ENCODE assay signal across 17 cellular contexts in the genomic region with DNA sequence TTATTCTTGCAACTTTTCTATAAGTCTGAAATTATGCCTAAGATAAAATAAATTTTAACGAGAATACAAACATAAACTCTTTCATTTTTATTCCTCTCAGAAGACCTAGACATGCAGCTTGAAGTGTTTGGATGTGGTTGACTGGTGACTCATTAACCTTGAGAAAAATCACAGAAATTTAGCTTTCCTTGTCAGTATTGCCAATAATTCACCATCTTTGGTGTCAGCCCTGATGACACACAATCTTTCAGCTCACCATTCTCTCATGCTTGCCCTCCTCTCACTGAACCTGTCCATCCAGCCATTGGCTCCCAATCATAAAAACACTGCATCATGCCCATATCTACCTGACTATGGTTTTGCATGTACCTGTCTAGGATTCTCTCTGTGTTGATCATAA. TPM values are rescaled to one million over a fixed set of nuclear protein-coding genes. Genes with fewer than 3 reads are reported as not detected.
DNase-seq lines count a peak whose midpoint lies in the region; ATAC-seq and TF ChIP-seq lines count a peak whose summit lies in the region.
"Had no signal": no experiment of that assay in that cellular context is flagged by ENCODE, and none has a peak within 500 bp of the region (broad histone marks: within the 10 kb centered on the region; RNA-seq: fewer than 3 reads in every experiment).

No MANE protein-coding gene starts in this region.

- H3K9me3 Mint-ChIP-seq in MCF 10A (ENCODE audit: unreplicated experiment) = peaks cover 7% of the 10 kb centered on the region

- H3K36me3 Mint-ChIP-seq in MCF 10A (ENCODE audit: insufficient read depth, unreplicated experiment) = peaks cover 7% of the 10 kb centered on the region
- H3K36me3 Mint-ChIP-seq: CD14-positive monocyte had no signal

- CTCF ChIA-PET in MCF 10A (lab: Yijun Ruan, JAX) = interaction anchor here (1.9 kb wide), 1 partner anchor 15 kb away, joined by 6 read pairs; no protein-coding TSS in a partner anchor

- H3K27me3 Mint-ChIP-seq in MCF 10A (ENCODE audit: insufficient read depth, unreplicated experiment) = no peaks in the 10 kb centered on the region

- H3K27me3 ChIP-seq in breast epithelium = no peaks in the 10 kb centered on the region

- H3K4me3 ChIP-seq in breast epithelium = no peak overlapping the region
- no peak overlapping the region for H3K4me3 ChIP-seq in fibroblast of mammary gland (ENCODE audit: control insufficient read depth, low read depth, low read length)

- no peaks in the 10 kb centered on the region for H3K9me3 ChIP-seq in breast epithelium

- TF ChIP-seq POLR2A in breast epithelium (IDR thresholded peaks at IDR 0.05) = no peak

- H3K36me3 ChIP-seq in breast epithelium = no peaks in the 10 kb centered on the region

- H3K4me1 Mint-ChIP-seq in MCF 10A (ENCODE audit: insufficient read depth, unreplicated experiment) = peaks cover 39% of the 10 kb centered on the region
- H3K4me1 Mint-ChIP-seq: IgD-negative memory B cell had no signal

- H3K4me1 ChIP-seq in breast epithelium = no peaks in the 10 kb centered on the region

- intact Hi-C loops in MCF 10A (cut with micrococcal nuclease) = no loop called here
- intact Hi-C loops in breast epithelium (cut with DNase I; ENCODE audit: low total_unique reads) = no loop called here

- TF ChIP-seq CTCF in MCF 10A (IDR thresholded peaks at IDR 0.05; ENCODE audit: unreplicated experiment) = no peak
- no peak for TF ChIP-seq CTCF in breast epithelium (IDR thresholded peaks at IDR 0.05)
- no peak for TF ChIP-seq CTCF in fibroblast of mammary gland (conservative IDR thresholded peaks at IDR 0.05; ENCODE audit: control insufficient read depth, insufficient read depth, low read depth, low read length)

- H3K27ac Mint-ChIP-seq in MCF 10A (ENCODE audit: low read depth, unreplicated experiment) = no peak overlapping the region
- H3K27ac Mint-ChIP-seq: CD14-positive monocyte, IgD-negative memory B cell had no signal

- no TSS peak for BruUV-seq in MCF 10A (replicated peaks; lab: Mats Ljungman, UMichigan)

- H3K27ac ChIP-seq in breast epithelium = no peak overlapping the region
- H3K27ac ChIP-seq: 22Rv1 had no signal

- POLR2A ChIA-PET in MCF 10A (lab: Yijun Ruan, JAX) = no interaction called here

- H3K4me3 Mint-ChIP-seq in MCF 10A (ENCODE audit: unreplicated experiment) = no peak overlapping the region
- H3K4me3 Mint-ChIP-seq: CD14-positive monocyte, IgD-negative memory B cell had no signal

- DNase-seq in MCF 10A (ENCODE audit: unreplicated experiment) (peak; percentile 28), breast epithelium (ENCODE audit: low spot score in 2 of 2) (no peak), astrocyte of the hippocampus (ENCODE audit: low read depth, low spot score) (peak; percentile 52), fibroblast of mammary gland (ENCODE audit: low read depth) (peak; percentile 59), NOMO-1 treated with dmso at 0.1 percent for 144 hours (lab: John Stamatoyannopoulos, UW; ENCODE audit: unreplicated experiment) (no peak)
- no peak for DNase-seq in stimulated activated CD4-positive, alpha-beta T cell treated with anti-CD3 and anti-CD28 coated beads, Interleukin-2, amount 100 ng/mL, for 48 hours
- DNase-seq in activated CD4-positive, alpha-beta T cell treated with anti-CD3 and anti-CD28 coated beads, Interleukin-2, amount 50 U/mL, for 48 hours = no peak
- DNase-seq: GF-D8; NCI-H1436 treated with DMSO at 0.1 percent for 48 hours; NCI-H2081 treated with DMSO at 0.1 percent for 48 hours; NCI-H2227 treated with DMSO at 0.1 percent for 48 hours; NCI-H526; NK-92 treated with Interleukin-12 subunit alpha and Interleukin-12 subunit beta, amount 100 ng/mL, for 24 hours had no signal

- no peak for ATAC-seq in HG02623 (IDR thresholded peaks at IDR 0.05; ENCODE audit: unreplicated experiment)

RNA-seq across cellular contexts. Expression of a gene that starts 22.6 kb away (rescaled TPM):
- 2.6 and 4.2 TPM in 2 replicates for total RNA-seq in MCF 10A (2022)
- total RNA-seq in breast epithelium = 1 to 10 TPM; 2.5 to 4.3 (median 4.0) TPM

Comparison
In these comparisons a context has a peak if more than half of its experiments do, and no peak if none do; other contexts are left out.
1. DNase-seq: peak in MCF 10A (single experiment), astrocyte of the hippocampus (single experiment) and fibroblast of mammary gland (single experiment); none in breast epithelium (0 of 2), stimulated activated CD4-positive, alpha-beta T cell treated with anti-CD3 and anti-CD28 coated beads, Interleukin-2, amount 100 ng/mL, for 48 hours (0 of 2), activated CD4-positive, alpha-beta T cell treated with anti-CD3 and anti-CD28 coated beads, Interleukin-2, amount 50 U/mL, for 48 hours (0 of 2) and NOMO-1 treated with dmso at 0.1 percent for 144 hours (single experiment).